1 cellular context compared by ENCODE assay signal in the genomic region with DNA sequence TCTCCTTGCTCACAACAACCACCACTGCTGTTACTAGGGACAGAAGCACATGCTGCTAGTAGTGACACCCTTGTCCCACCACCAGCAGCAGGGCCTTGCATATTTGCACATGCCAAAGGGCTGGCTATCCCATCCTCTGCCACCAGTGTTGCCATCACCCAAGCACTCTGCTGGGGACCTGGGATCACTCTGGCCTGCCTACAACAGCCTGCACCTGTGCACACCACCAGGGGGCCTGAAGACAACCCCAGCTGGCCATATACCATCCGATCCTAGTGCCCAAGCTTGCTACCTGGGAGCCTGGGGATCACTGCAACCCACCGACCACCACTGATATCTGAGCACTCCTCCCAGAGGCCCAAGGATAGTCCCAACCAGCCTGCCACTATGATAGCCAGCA.
TF ChIP-seq lines count a peak whose summit lies in the region.

No MANE protein-coding gene starts in this region.

TF ChIP-seq in K562, 482 proteins besides CTCF, POLR2A, EP300 and RAD21:
- TF ChIP-seq, protein P1, sequence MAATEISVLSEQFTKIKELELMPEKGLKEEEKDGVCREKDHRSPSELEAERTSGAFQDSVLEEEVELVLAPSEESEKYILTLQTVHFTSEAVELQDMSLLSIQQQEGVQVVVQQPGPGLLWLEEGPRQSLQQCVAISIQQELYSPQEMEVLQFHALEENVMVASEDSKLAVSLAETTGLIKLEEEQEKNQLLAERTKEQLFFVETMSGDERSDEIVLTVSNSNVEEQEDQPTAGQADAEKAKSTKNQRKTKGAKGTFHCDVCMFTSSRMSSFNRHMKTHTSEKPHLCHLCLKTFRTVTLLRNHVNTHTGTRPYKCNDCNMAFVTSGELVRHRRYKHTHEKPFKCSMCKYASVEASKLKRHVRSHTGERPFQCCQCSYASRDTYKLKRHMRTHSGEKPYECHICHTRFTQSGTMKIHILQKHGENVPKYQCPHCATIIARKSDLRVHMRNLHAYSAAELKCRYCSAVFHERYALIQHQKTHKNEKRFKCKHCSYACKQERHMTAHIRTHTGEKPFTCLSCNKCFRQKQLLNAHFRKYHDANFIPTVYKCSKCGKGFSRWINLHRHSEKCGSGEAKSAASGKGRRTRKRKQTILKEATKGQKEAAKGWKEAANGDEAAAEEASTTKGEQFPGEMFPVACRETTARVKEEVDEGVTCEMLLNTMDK (IDR thresholded peaks at IDR 0.05; ENCODE audit: borderline replicate concordance, insufficient read depth, low read depth, low read length, poor library complexity, severe bottlenecking): peak; percentile 55
- TF ChIP-seq NR4A1 (CRISPR knock-in tag; IDR thresholded peaks at IDR 0.05): no peak
- no peak for TF ChIP-seq NR4A1 (tag; IDR thresholded peaks at IDR 0.05)
TF ChIP-seq in K562: peak in this region for 1.
